ENCODE assay signal across 8 cellular contexts in the genomic region with DNA sequence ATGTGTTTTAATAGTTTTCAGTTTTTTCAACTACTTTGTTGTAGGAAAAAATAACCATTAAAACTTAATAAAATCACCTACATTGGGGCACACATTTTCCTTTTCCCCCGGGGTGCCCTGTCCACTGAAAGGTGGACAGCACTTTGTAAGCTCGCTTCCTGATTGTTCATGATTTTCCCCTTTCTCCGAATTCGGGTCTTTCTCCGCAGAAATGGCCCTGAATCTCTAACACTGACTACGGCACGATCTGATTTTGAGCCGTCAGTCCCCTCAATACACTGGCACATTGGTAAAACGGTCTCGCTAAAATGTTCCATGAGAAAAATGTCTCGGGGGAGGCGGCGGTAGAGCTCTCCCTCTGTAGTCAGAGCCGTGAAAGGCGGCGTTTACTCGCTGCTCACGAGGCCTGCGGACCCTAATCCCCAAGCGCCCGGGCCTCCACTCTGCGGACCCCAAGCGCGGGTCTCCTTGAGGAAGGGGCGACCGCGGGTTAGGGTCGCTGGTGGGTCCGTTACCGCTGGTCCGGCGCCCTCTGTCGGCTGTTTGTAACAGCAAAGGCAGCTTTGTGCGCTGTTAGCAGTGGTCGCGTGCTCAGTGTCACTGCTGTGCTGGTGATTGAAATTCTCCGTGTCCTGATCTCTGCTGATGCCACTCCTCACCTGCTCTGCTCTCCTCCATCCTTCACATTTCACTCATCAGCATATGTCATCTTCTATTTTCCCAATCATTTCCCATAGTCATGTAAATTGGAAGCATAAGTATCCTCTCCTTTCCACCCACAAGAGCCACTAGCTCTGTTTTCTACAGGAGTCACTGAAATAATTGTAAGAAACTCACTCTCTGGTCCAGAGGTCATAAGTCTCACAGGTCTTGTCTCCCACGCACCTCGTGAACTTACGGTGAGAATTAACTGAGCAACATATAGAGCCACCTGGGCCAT. TPM values are rescaled to one million over a fixed set of nuclear protein-coding genes. Genes with fewer than 3 reads are reported as not detected.
A peak's percentile ranks its signal among the peaks of the same experiment; 100 is the strongest.
DNase-seq lines count a peak whose midpoint lies in the region; ATAC-seq, FAIRE-seq and TF ChIP-seq lines count a peak whose summit lies in the region.

No MANE protein-coding gene starts in this region.

- H3K4me3 ChIP-seq in AG04450 (ENCODE audit: low read depth, low read length) (peak overlapping the region; percentile 53), astrocyte (ENCODE audit: insufficient read depth, low read depth, low read length) (peak overlapping the region; percentile 62), iPS-20b (ENCODE audit: low read length) (peak overlapping the region; percentile 63; the same call in 1 of the 2 replicates), smooth muscle cell (peak overlapping the region; percentile 84)

- H3K4me1 ChIP-seq in astrocyte (ENCODE audit: insufficient read depth, low read length) (peaks cover 7% of the 10 kb centered on the region), iPS-20b (ENCODE audit: insufficient read depth, low read length) (no peaks in the 10 kb centered on the region), smooth muscle cell (ENCODE audit: low read depth) (no peaks in the 10 kb centered on the region)

- H2AFZ ChIP-seq in astrocyte (ENCODE audit: low read depth, low read length) (peak overlapping the region; percentile 81), smooth muscle cell (ENCODE audit: low read depth) (peak overlapping the region; percentile 85)

- H3K27me3 Mint-ChIP-seq in astrocyte (ENCODE audit: low read depth, unreplicated experiment), result peaks cover 13% of the 10 kb centered on the region

- H3K9ac ChIP-seq in astrocyte (ENCODE audit: low read length) (peak overlapping the region; percentile 55), iPS-20b (ENCODE audit: low read depth, low read length) (peak overlapping the region; percentile 34; the same call in 1 of the 2 replicates), smooth muscle cell (ENCODE audit: low read depth) (peak overlapping the region; percentile 51)

- H3K36me3 ChIP-seq in astrocyte (ENCODE audit: insufficient read depth, low read length) (no peaks in the 10 kb centered on the region), iPS-20b (ENCODE audit: insufficient read depth, low read depth, low read length) (no peaks in the 10 kb centered on the region), smooth muscle cell (ENCODE audit: low read depth) (no peaks in the 10 kb centered on the region)

- POLR2A ChIA-PET in AG04450 (lab: Yijun Ruan, JAX), result no interaction called here

- H3K9me3 ChIP-seq in AG04450 (ENCODE audit: control insufficient read depth, insufficient read depth, low read length) (no peaks in the 10 kb centered on the region), astrocyte (ENCODE audit: insufficient read depth, low read depth, low read length) (no peaks in the 10 kb centered on the region), iPS-20b (ENCODE audit: insufficient read depth, low read depth, low read length) (no peaks in the 10 kb centered on the region), smooth muscle cell (replicated peaks; ENCODE audit: low read depth) (no peaks in the 10 kb centered on the region)

- no peaks in the 10 kb centered on the region for H3K36me3 Mint-ChIP-seq in astrocyte (ENCODE audit: low read depth, unreplicated experiment)

- no peaks in the 10 kb centered on the region for H3F3A ChIP-seq in smooth muscle cell (ENCODE audit: low read depth)

- H3K4me2 ChIP-seq in astrocyte (ENCODE audit: low read length), result peak overlapping the region; percentile 90
- peak overlapping the region; percentile 92 for H3K4me2 ChIP-seq in smooth muscle cell

- CTCF ChIA-PET in AG04450 (lab: Charles Lee), result interaction anchor here (0.6 to 2.8 kb wide), 38 partner anchors 9 to 1500 kb away, joined by 3 to 28 read pairs (median 4); a partner anchor contains a TSS

- H3K9me3 Mint-ChIP-seq in astrocyte (ENCODE audit: unreplicated experiment), result no peaks in the 10 kb centered on the region

- H3K4me1 Mint-ChIP-seq in astrocyte (ENCODE audit: low read depth, unreplicated experiment), result no peaks in the 10 kb centered on the region

- DNase-seq in AG04450 (ENCODE audit: low read depth, low spot score) (no peak), T follicular helper cell (ENCODE audit: low read depth) (peak; percentile 35), astrocyte (ENCODE audit: low read depth) (no peak), smooth muscle cell (lab: John Stamatoyannopoulos, UW; ENCODE audit: unreplicated experiment) (peak; percentile 8), pons (ENCODE audit: low spot score) (no peak)

- WGBS in smooth muscle cell (ENCODE audit: low lambda C conversion rate), result 9% methylated on average over 40 of the region's 40 CpGs

- ATAC-seq in GM18858 (IDR thresholded peaks at IDR 0.05; ENCODE audit: unreplicated experiment), result peak; percentile 59
- ATAC-seq in HG03108 (IDR thresholded peaks at IDR 0.05; ENCODE audit: unreplicated experiment), result peak; percentile 82

- H3K79me2 ChIP-seq in astrocyte (ENCODE audit: insufficient read depth, low read length) (no peaks in the 10 kb centered on the region), smooth muscle cell (ENCODE audit: low read depth) (no peaks in the 10 kb centered on the region)

- TF ChIP-seq CTCF in AG04450 (IDR thresholded peaks at IDR 0.05; ENCODE audit: low read depth, low read length) (peak; percentile 82), astrocyte (IDR thresholded peaks at IDR 0.05; ENCODE audit: insufficient read depth, low read depth, low read length) (peak; percentile 64), smooth muscle cell (IDR thresholded peaks at IDR 0.05; ENCODE audit: borderline replicate concordance, insufficient read depth, poor library complexity, severe bottlenecking) (peak; percentile 89)

- no peak overlapping the region for H3K27ac ChIP-seq in AG04450 (ENCODE audit: low read depth, low read length)
- H3K27ac ChIP-seq in astrocyte (ENCODE audit: low read depth, low read length), result no peak overlapping the region
- no peak overlapping the region for H3K27ac ChIP-seq in iPS-20b (ENCODE audit: low read length)
- H3K27ac ChIP-seq in smooth muscle cell (ENCODE audit: low read depth), result no peak overlapping the region

- H3K4me3 Mint-ChIP-seq in astrocyte (ENCODE audit: unreplicated experiment), result peak overlapping the region; percentile 75

- H3K27ac Mint-ChIP-seq in astrocyte (ENCODE audit: unreplicated experiment), result no peak overlapping the region

- H4K20me1 ChIP-seq in astrocyte (ENCODE audit: insufficient read depth, low read length), result no peaks in the 10 kb centered on the region
- H4K20me1 ChIP-seq in smooth muscle cell (ENCODE audit: low read depth), result no peaks in the 10 kb centered on the region

- FAIRE-seq in astrocyte (lab: Jason Lieb, UNC), result no peak

- H3K27me3 ChIP-seq in AG04450 (ENCODE audit: control insufficient read depth, insufficient read depth, low read length) (peaks cover 26% of the 10 kb centered on the region), astrocyte (ENCODE audit: insufficient read depth, low read length) (peaks cover 14% of the 10 kb centered on the region), iPS-20b (ENCODE audit: insufficient read depth, low read length) (peaks cover 40% of the 10 kb centered on the region), smooth muscle cell (ENCODE audit: low read depth) (peaks cover 18% of the 10 kb centered on the region)

RNA-seq across cellular contexts. Expression of a gene that starts 10.8 kb away (rescaled TPM):
- polyA plus RNA-seq in AG04450 (2011; rRNA removed), result not detected in 2 replicates
- not detected in 2 replicates for polyA minus RNA-seq in AG04450 (2011; rRNA and poly(A)+ RNA removed)
- not detected in 2 replicates for total RNA-seq in astrocyte
- total RNA-seq in smooth muscle cell, result not detected in 2 replicates
- not detected in 2 replicates for polyA plus RNA-seq in smooth muscle cell

RNA-seq across cellular contexts. Expression of a gene that starts 12.9 kb away (rescaled TPM):
- polyA plus RNA-seq in AG04450 (2011; rRNA removed), result not detected in 2 replicates
- polyA minus RNA-seq in AG04450 (2011; rRNA and poly(A)+ RNA removed), result not detected in 2 replicates
- not detected in 2 replicates for total RNA-seq in astrocyte
- total RNA-seq in smooth muscle cell, result not detected in 2 replicates
- not detected in 2 replicates for polyA plus RNA-seq in smooth muscle cell

RNA-seq across cellular contexts. Expression of a gene that starts 28.2 kb away (rescaled TPM):
- not detected in 2 replicates for polyA plus RNA-seq in AG04450 (2011; rRNA removed)
- not detected in 2 replicates for polyA minus RNA-seq in AG04450 (2011; rRNA and poly(A)+ RNA removed)
- not detected in 2 replicates for total RNA-seq in astrocyte
- not detected in 2 replicates for total RNA-seq in smooth muscle cell
- 0.40 TPM in 1 of 2 replicates, not detected in the other for polyA plus RNA-seq in smooth muscle cell

RNA-seq across cellular contexts. Expression of a gene that starts 44.2 kb away (rescaled TPM):
- polyA plus RNA-seq in AG04450 (2011; rRNA removed) (not detected in 2 replicates), smooth muscle cell (not detected in 2 replicates)
- not detected in 2 replicates for polyA minus RNA-seq in AG04450 (2011; rRNA and poly(A)+ RNA removed)
- total RNA-seq in astrocyte (not detected in 2 replicates), smooth muscle cell (not detected in 2 replicates)

RNA-seq across cellular contexts. Expression of a gene that starts 45.4 kb away (rescaled TPM):
- polyA plus RNA-seq in AG04450 (2011; rRNA removed), result not detected in 2 replicates
- not detected in 2 replicates for polyA minus RNA-seq in AG04450 (2011; rRNA and poly(A)+ RNA removed)
- total RNA-seq in astrocyte, result not detected in 2 replicates
- total RNA-seq in smooth muscle cell, result not detected in 2 replicates
- polyA plus RNA-seq in smooth muscle cell, result not detected in 2 replicates

Comparison
In these comparisons a context has a peak if more than half of its experiments do, and no peak if none do; other contexts are left out.
1. DNase-seq: peak in T follicular helper cell (single experiment) and smooth muscle cell (single experiment); none in AG04450 (single experiment), astrocyte (single experiment) and pons (single experiment).
2. Peak in every context shown above with its lines, with median percentiles within 50 percentile points of each other: H3K4me3 ChIP-seq, CTCF ChIP-seq and H3K9ac ChIP-seq.